13 cellular contexts compared by ENCODE assay signal in the genomic region with DNA sequence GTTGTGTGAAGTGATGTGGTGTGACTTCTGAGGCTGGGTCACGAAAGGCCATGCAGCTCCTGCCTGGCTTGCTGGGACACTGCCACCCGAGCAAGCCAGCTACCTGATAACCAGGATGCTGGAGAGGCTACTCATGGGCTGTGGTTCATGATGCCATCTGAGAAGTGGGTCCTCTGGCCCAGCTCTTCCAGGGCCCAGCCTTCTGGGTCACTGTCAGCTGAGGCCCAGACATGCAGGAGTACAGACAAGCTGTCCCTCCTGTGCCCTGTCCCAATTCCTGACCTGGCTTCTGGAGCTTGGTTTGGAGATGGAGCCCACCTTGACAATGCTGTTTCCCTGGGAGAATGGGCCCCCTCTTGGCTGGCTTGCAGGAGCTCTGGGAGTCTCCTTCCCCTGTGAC.
A peak's percentile ranks its signal among the peaks of the same experiment; 100 is the strongest.
DNase-seq lines count a peak whose midpoint lies in the region; ATAC-seq and TF ChIP-seq lines count a peak whose summit lies in the region.
"Had no signal": no experiment of that assay in that cellular context is flagged by ENCODE, and none has a peak within 500 bp of the region (broad histone marks: within the 10 kb centered on the region; RNA-seq: fewer than 3 reads in every experiment).

No MANE protein-coding gene starts in this region.

- no peak for TF ChIP-seq CTCF in SK-N-SH (IDR thresholded peaks at IDR 0.05)
- no peak for TF ChIP-seq CTCF in OCI-LY7 (conservative IDR thresholded peaks at IDR 0.05; ENCODE audit: low read length)
- no peak for TF ChIP-seq CTCF in endodermal cell (conservative IDR thresholded peaks at IDR 0.05)
- TF ChIP-seq CTCF in progenitor cell of endocrine pancreas (IDR thresholded peaks at IDR 0.05; ENCODE audit: unreplicated experiment) = no peak

- 92% methylated on average over 2 of the region's 2 CpGs for WGBS in SK-N-SH (ENCODE audit: low lambda C conversion rate)
- 86 to 100% methylated on average over 2 of the region's 2 CpGs for WGBS in endodermal cell (ENCODE audit: insufficient coverage in 1 of 2, insufficient read length in 1 of 2), 2 experiments

- H3K79me2 ChIP-seq in SK-N-SH (ENCODE audit: insufficient read depth) (no peaks in the 10 kb centered on the region), OCI-LY7 (ENCODE audit: insufficient read depth, low read depth, low read length) (no peaks in the 10 kb centered on the region)

- TF ChIP-seq EP300 in SK-N-SH (IDR thresholded peaks at IDR 0.05; ENCODE audit: borderline replicate concordance in 1 of 2, low read depth in 1 of 2, low read length in 1 of 2) = no peak

- no peak for ATAC-seq in SK-N-SH treated with all-trans-retinoic acid at 6 μM for 48 hours
- ATAC-seq in HG02981 (IDR thresholded peaks at IDR 0.05; ENCODE audit: unreplicated experiment) = no peak
- ATAC-seq in GM19023 (IDR thresholded peaks at IDR 0.05; ENCODE audit: unreplicated experiment) = no peak

- H3K9me3 Mint-ChIP-seq in endodermal cell = no peaks in the 10 kb centered on the region
- no peaks in the 10 kb centered on the region for H3K9me3 Mint-ChIP-seq in progenitor cell of endocrine pancreas (ENCODE audit: low read depth)
- H3K9me3 Mint-ChIP-seq: neural crest cell; stimulated activated naive CD8-positive, alpha-beta T cell treated with anti-CD3 and anti-CD28 coated beads, Interleukin-15, amount 100 ng/mL, for 72 hours had no signal

- intact Hi-C loops in OCI-LY7 (cut with micrococcal nuclease; ENCODE audit: unreplicated experiment) = loop anchor here (10.0 kb wide), 1 partner anchor 244 kb away; a partner anchor contains a TSS

- H3K27me3 Mint-ChIP-seq in endodermal cell (ENCODE audit: insufficient read depth) (peaks cover 19% of the 10 kb centered on the region), progenitor cell of endocrine pancreas (peaks cover 7% of the 10 kb centered on the region)
- H3K27me3 Mint-ChIP-seq: stimulated activated naive CD8-positive, alpha-beta T cell treated with anti-CD3 and anti-CD28 coated beads, Interleukin-15, amount 100 ng/mL, for 72 hours had no signal

- H3K4me2 ChIP-seq in SK-N-SH (peak overlapping the region; percentile 93; the same call in 1 of the 2 replicates), OCI-LY7 (ENCODE audit: low read length) (peak overlapping the region; percentile 62)

- H3K4me1 Mint-ChIP-seq in endodermal cell (peaks cover 3% of the 10 kb centered on the region), progenitor cell of endocrine pancreas (ENCODE audit: low read depth) (peaks cover 6% of the 10 kb centered on the region)

- H3K9me3 ChIP-seq in SK-N-SH (no peaks in the 10 kb centered on the region), OCI-LY7 (ENCODE audit: low read length) (no peaks in the 10 kb centered on the region), endodermal cell (ENCODE audit: control insufficient read depth, low read length) (no peaks in the 10 kb centered on the region), skeletal muscle tissue (ENCODE audit: control insufficient read depth in 3 of 3, low read length in 3 of 3) (no peaks in the 10 kb centered on the region)

- H3K9ac ChIP-seq in SK-N-SH (no peak overlapping the region), endodermal cell (ENCODE audit: extremely low read depth, low read length, poor library complexity, severe bottlenecking) (no peak overlapping the region), skeletal muscle tissue (ENCODE audit: low read depth in 1 of 3, low read length in 3 of 3) (peak overlapping the region in 2 of 3 donors; percentile 33 to 81)

- CTCF ChIA-PET in SK-N-SH (lab: Yijun Ruan, JAX) = interaction anchor here (0.6 to 16.3 kb wide), 64 partner anchors 8 to 1919 kb away, joined by 3 to 444 read pairs (median 4); a partner anchor contains a TSS
- CTCF ChIA-PET in OCI-LY7 (lab: Charles Lee; ENCODE audit: unreplicated experiment) = interaction anchor here (1.0 to 2.4 kb wide), 3 partner anchors 10 to 80 kb away, joined by 3 to 12 read pairs (median 3); no protein-coding TSS in a partner anchor

- H3K4me3 Mint-ChIP-seq in endodermal cell = peak overlapping the region; percentile 65
- no peak overlapping the region for H3K4me3 Mint-ChIP-seq in progenitor cell of endocrine pancreas (ENCODE audit: low read depth)

- H3K36me3 Mint-ChIP-seq in endodermal cell (ENCODE audit: low read depth) (peaks cover 1% of the 10 kb centered on the region), progenitor cell of endocrine pancreas (ENCODE audit: insufficient read depth) (no peaks in the 10 kb centered on the region)

- no peak for TF ChIP-seq RAD21 in SK-N-SH (IDR thresholded peaks at IDR 0.05; ENCODE audit: low read length)

- H3K27me3 ChIP-seq in SK-N-SH (ENCODE audit: insufficient read depth) (no peaks in the 10 kb centered on the region; the same call in 1 of the 2 replicates), endodermal cell (ENCODE audit: control insufficient read depth, insufficient read depth, low read length, poor library complexity, severe bottlenecking) (peaks cover 7% of the 10 kb centered on the region), skeletal muscle tissue (ENCODE audit: control insufficient read depth in 3 of 3, insufficient read depth in 3 of 3, low read length in 3 of 3) (peaks cover 0 to 5% (median 0%) of the 10 kb centered on the region in 3 donors)
- H3K27me3 ChIP-seq: cardiac muscle cell had no signal

- no peak overlapping the region for H3K4me3 ChIP-seq in SK-N-SH (ENCODE audit: low read depth in 2 of 2, low read length in 1 of 2)
- H3K4me3 ChIP-seq in OCI-LY7 (ENCODE audit: low read depth, low read length, poor library complexity, severe bottlenecking) = no peak overlapping the region
- H3K4me3 ChIP-seq in endodermal cell (ENCODE audit: low read length) = no peak overlapping the region
- peak overlapping the region in 2 of 3 donors; percentile 81 to 92 for H3K4me3 ChIP-seq in skeletal muscle tissue (ENCODE audit: low read length in 3 of 3)

- BruUV-seq in OCI-LY7 (replicated peaks; lab: Mats Ljungman, UMichigan) = no TSS peak

- no peaks in the 10 kb centered on the region for H3K36me3 ChIP-seq in SK-N-SH (replicated peaks in 1 of 2; ENCODE audit: control insufficient read depth in 1 of 2, insufficient read depth in 2 of 2, low read length in 1 of 2)
- H3K36me3 ChIP-seq in OCI-LY7 (ENCODE audit: insufficient read depth, low read length) = no peaks in the 10 kb centered on the region
- H3K36me3 ChIP-seq in endodermal cell (ENCODE audit: control insufficient read depth, insufficient read depth, low read length) = no peaks in the 10 kb centered on the region
- H3K36me3 ChIP-seq in skeletal muscle tissue (ENCODE audit: control insufficient read depth in 3 of 3, insufficient read depth in 3 of 3, low read length in 3 of 3) = no peaks in the 10 kb centered on the region
- H3K36me3 ChIP-seq: cardiac muscle cell had no signal

- H4K20me1 ChIP-seq in SK-N-SH (ENCODE audit: insufficient read depth) (no peaks in the 10 kb centered on the region), OCI-LY7 (ENCODE audit: insufficient read depth, low read length) (no peaks in the 10 kb centered on the region)

- DNase-seq in SK-N-SH (no peak), OCI-LY7 (ENCODE audit: low spot score) (peak; percentile 6), endodermal cell (peak; percentile 53), progenitor cell of endocrine pancreas (ENCODE audit: low spot score, unreplicated experiment) (no peak)
- DNase-seq: NCI-H446 treated with DMSO at 0.1 percent for 48 hours, SHP77 had no signal

- no peaks in the 10 kb centered on the region for H3F3A ChIP-seq in SK-N-SH (replicated peaks; ENCODE audit: insufficient read depth)

- POLR2A ChIA-PET in SK-N-SH (lab: Yijun Ruan, JAX) (interaction anchor here (0.6 kb wide), 1 partner anchor 16 kb away, joined by 5 read pairs; no protein-coding TSS in a partner anchor), OCI-LY7 (lab: Charles Lee) (interaction anchor here (1.0 to 2.5 kb wide), 3 partner anchors 32 to 377 kb away, joined by 4 to 11 read pairs (median 9); a partner anchor contains a TSS)

- H3K4me1 ChIP-seq in SK-N-SH (ENCODE audit: control insufficient read depth in 1 of 2, insufficient read depth in 2 of 2, low read depth in 1 of 2, low read length in 1 of 2) (peaks cover 0 to 4% of the 10 kb centered on the region in 2 experiments; a peak in 1 of 4 replicates), OCI-LY7 (ENCODE audit: insufficient read depth, low read length, poor library complexity, severe bottlenecking) (peaks cover 11% of the 10 kb centered on the region), endodermal cell (ENCODE audit: control insufficient read depth, insufficient read depth, low read length) (peaks cover 3% of the 10 kb centered on the region), skeletal muscle tissue (ENCODE audit: control insufficient read depth in 3 of 3, insufficient read depth in 3 of 3, low read length in 3 of 3) (peaks cover 3 to 15% (median 13%) of the 10 kb centered on the region in 3 donors)

- no peak overlapping the region for H3K27ac Mint-ChIP-seq in endodermal cell
- no peak overlapping the region for H3K27ac Mint-ChIP-seq in progenitor cell of endocrine pancreas

- H3K27ac ChIP-seq in SK-N-SH (ENCODE audit: low read depth in 2 of 2, low read length in 1 of 2) (no peak overlapping the region), OCI-LY7 (ENCODE audit: low read depth, low read length, poor library complexity, severe bottlenecking) (no peak overlapping the region), endodermal cell (ENCODE audit: low read depth, low read length) (no peak overlapping the region), skeletal muscle tissue (ENCODE audit: low read depth, low read length) (no peak overlapping the region)
- H3K27ac ChIP-seq: cardiac muscle cell had no signal

- H3K9me2 ChIP-seq in SK-N-SH (no peaks in the 10 kb centered on the region), OCI-LY7 (ENCODE audit: insufficient read depth, low read length) (no peaks in the 10 kb centered on the region)

- H2AFZ ChIP-seq in SK-N-SH (ENCODE audit: low read depth) (peak overlapping the region; percentile 91), OCI-LY7 (ENCODE audit: low read length) (peak overlapping the region; percentile 78; the same call in 1 of the 2 replicates)

TF ChIP-seq in SK-N-SH, 30 proteins besides CTCF, POLR2A, EP300 and RAD21 (continues in another document):
- TF ChIP-seq RCOR1 (IDR thresholded peaks at IDR 0.05; ENCODE audit: low read length) = no peak

TF ChIP-seq in SK-N-SH treated with all-trans-retinoic acid at 6 μM for 48 hours, 23 proteins besides CTCF, POLR2A, EP300 and RAD21 (continues in another document):
- TF ChIP-seq SNAI2 (CRISPR knock-in tag; IDR thresholded peaks at IDR 0.05) = no peak

Comparison
In these comparisons a context has a peak if more than half of its experiments do, and no peak if none do; other contexts are left out.
1. DNase-seq: peak in OCI-LY7 (single experiment) and endodermal cell (single experiment); none in SK-N-SH (single experiment) and progenitor cell of endocrine pancreas (single experiment).
2. H3K4me3 ChIP-seq: peak in skeletal muscle tissue (2 of 3); none in SK-N-SH (0 of 2), OCI-LY7 (single experiment) and endodermal cell (single experiment).
3. H3K9ac ChIP-seq: peak in skeletal muscle tissue (2 of 3); none in SK-N-SH (single experiment) and endodermal cell (single experiment).